3 cellular contexts compared by ENCODE assay signal in genomic region chr12:94588271-94588785, GRCh38.
TF ChIP-seq lines count a peak whose summit lies in the region.

No MANE protein-coding gene starts in this region.

TF ChIP-seq in GM12891, 5 proteins besides CTCF, POLR2A, EP300 and RAD21 (continued from another document):
- no peak for TF ChIP-seq TAF1 (IDR thresholded peaks at IDR 0.05; ENCODE audit: low read depth, low read length)
- TF ChIP-seq PAX5 (IDR thresholded peaks at IDR 0.05; ENCODE audit: insufficient read depth, low read length, severe bottlenecking): no peak
- no peak for TF ChIP-seq POLR2AphosphoS5 (IDR thresholded peaks at IDR 0.05; ENCODE audit: low read depth, low read length)
TF ChIP-seq in GM12891: peak in this region for 0.

TF ChIP-seq in endothelial cell of umbilical vein, 7 proteins besides CTCF, POLR2A, EP300 and RAD21 (continued from another document):
- no peak for TF ChIP-seq EZH2 (IDR thresholded peaks at IDR 0.05; ENCODE audit: borderline replicate concordance, low read depth, low read length, severe bottlenecking)
- TF ChIP-seq MYC (IDR thresholded peaks at IDR 0.05; ENCODE audit: low read depth, low read length): no peak
- no peak for TF ChIP-seq FOS (IDR thresholded peaks at IDR 0.05; ENCODE audit: borderline replicate concordance, insufficient read depth, low read length)
- no peak for TF ChIP-seq MAX (IDR thresholded peaks at IDR 0.05; ENCODE audit: insufficient read depth, insufficient read length)
TF ChIP-seq in endothelial cell of umbilical vein: peak in this region for 0.

TF ChIP-seq in WTC11, 78 proteins besides CTCF, POLR2A, EP300 and RAD21 (continued from another document):
- TF ChIP-seq, protein P1, sequence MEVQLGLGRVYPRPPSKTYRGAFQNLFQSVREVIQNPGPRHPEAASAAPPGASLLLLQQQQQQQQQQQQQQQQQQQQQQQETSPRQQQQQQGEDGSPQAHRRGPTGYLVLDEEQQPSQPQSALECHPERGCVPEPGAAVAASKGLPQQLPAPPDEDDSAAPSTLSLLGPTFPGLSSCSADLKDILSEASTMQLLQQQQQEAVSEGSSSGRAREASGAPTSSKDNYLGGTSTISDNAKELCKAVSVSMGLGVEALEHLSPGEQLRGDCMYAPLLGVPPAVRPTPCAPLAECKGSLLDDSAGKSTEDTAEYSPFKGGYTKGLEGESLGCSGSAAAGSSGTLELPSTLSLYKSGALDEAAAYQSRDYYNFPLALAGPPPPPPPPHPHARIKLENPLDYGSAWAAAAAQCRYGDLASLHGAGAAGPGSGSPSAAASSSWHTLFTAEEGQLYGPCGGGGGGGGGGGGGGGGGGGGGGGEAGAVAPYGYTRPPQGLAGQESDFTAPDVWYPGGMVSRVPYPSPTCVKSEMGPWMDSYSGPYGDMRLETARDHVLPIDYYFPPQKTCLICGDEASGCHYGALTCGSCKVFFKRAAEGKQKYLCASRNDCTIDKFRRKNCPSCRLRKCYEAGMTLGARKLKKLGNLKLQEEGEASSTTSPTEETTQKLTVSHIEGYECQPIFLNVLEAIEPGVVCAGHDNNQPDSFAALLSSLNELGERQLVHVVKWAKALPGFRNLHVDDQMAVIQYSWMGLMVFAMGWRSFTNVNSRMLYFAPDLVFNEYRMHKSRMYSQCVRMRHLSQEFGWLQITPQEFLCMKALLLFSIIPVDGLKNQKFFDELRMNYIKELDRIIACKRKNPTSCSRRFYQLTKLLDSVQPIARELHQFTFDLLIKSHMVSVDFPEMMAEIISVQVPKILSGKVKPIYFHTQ (CRISPR knock-in tag; IDR thresholded peaks at IDR 0.05): no peak
- TF ChIP-seq, protein P2, sequence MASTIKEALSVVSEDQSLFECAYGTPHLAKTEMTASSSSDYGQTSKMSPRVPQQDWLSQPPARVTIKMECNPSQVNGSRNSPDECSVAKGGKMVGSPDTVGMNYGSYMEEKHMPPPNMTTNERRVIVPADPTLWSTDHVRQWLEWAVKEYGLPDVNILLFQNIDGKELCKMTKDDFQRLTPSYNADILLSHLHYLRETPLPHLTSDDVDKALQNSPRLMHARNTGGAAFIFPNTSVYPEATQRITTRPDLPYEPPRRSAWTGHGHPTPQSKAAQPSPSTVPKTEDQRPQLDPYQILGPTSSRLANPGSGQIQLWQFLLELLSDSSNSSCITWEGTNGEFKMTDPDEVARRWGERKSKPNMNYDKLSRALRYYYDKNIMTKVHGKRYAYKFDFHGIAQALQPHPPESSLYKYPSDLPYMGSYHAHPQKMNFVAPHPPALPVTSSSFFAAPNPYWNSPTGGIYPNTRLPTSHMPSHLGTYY (CRISPR knock-in tag; IDR thresholded peaks at IDR 0.05): no peak
- no peak for TF ChIP-seq ZNF121 (CRISPR knock-in tag; IDR thresholded peaks at IDR 0.05)
- TF ChIP-seq, protein P3, sequence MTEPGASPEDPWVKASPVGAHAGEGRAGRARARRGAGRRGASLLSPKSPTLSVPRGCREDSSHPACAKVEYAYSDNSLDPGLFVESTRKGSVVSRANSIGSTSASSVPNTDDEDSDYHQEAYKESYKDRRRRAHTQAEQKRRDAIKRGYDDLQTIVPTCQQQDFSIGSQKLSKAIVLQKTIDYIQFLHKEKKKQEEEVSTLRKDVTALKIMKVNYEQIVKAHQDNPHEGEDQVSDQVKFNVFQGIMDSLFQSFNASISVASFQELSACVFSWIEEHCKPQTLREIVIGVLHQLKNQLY (CRISPR knock-in tag; IDR thresholded peaks at IDR 0.05): no peak
- TF ChIP-seq CREB1 (CRISPR knock-in tag; IDR thresholded peaks at IDR 0.05): no peak
- no peak for TF ChIP-seq SMAD4 (CRISPR knock-in tag; IDR thresholded peaks at IDR 0.05)
- no peak for TF ChIP-seq FOXP1 (CRISPR knock-in tag; IDR thresholded peaks at IDR 0.05; ENCODE audit: borderline replicate concordance)
